ENCODE assay signal across 8 cellular contexts in genomic region chr2:237702439-237703397, GRCh38.
DNase-seq lines count a peak whose midpoint lies in the region; ATAC-seq and TF ChIP-seq lines count a peak whose summit lies in the region.

No MANE protein-coding gene starts in this region.

- H3K27ac ChIP-seq in esophagus (ENCODE audit: low read depth in 2 of 2, low read length in 1 of 2), result peak overlapping the region; percentile 73 to 83

- H3K9me3 Mint-ChIP-seq in WTC11, result no peaks in the 10 kb centered on the region
- no peaks in the 10 kb centered on the region for H3K9me3 Mint-ChIP-seq in naive thymus-derived CD8-positive, alpha-beta T cell

- no peak for TF ChIP-seq CTCF in WTC11 (IDR thresholded peaks at IDR 0.05)

- WGBS in esophagus, 2 donors, result 10 to 11% methylated on average over 17 of the region's 17 CpGs

- no peaks in the 10 kb centered on the region for H3K9me3 ChIP-seq in esophagus (ENCODE audit: control insufficient read depth in 2 of 2, insufficient read depth in 1 of 2, low read depth in 1 of 2, low read length in 1 of 2)

- peak overlapping the region; percentile 50 for H3K4me3 Mint-ChIP-seq in WTC11
- H3K4me3 Mint-ChIP-seq in naive thymus-derived CD8-positive, alpha-beta T cell, result peak overlapping the region; percentile 73 to 92 (median 83)

- H3K4me1 Mint-ChIP-seq in WTC11, result peaks cover 83% of the 10 kb centered on the region
- peaks cover 57 to 99% (median 96%) of the 10 kb centered on the region in 4 donors for H3K4me1 Mint-ChIP-seq in naive thymus-derived CD8-positive, alpha-beta T cell

- ATAC-seq in HG03354 (IDR thresholded peaks at IDR 0.05; ENCODE audit: poor library complexity, severe bottlenecking, unreplicated experiment) (peak; percentile 39), WTC11 (peak; percentile 71), HG03139 (IDR thresholded peaks at IDR 0.05; ENCODE audit: unreplicated experiment) (no peak)
- peak; percentile 25 to 31 for ATAC-seq in naive thymus-derived CD8-positive, alpha-beta T cell

- peak overlapping the region; percentile 99 for H3K27ac Mint-ChIP-seq in WTC11
- peak overlapping the region; percentile 88 to 97 (median 95) for H3K27ac Mint-ChIP-seq in naive thymus-derived CD8-positive, alpha-beta T cell

- POLR2A ChIA-PET in WTC11 (lab: Charles Lee), result interaction anchor here (0.8 to 1.0 kb wide), 2 partner anchors 9 to 10 kb away, joined by 3 read pairs; no protein-coding TSS in a partner anchor
- POLR2A ChIA-PET in naive thymus-derived CD8-positive, alpha-beta T cell (lab: Charles Lee), result interaction anchor here (0.5 to 1.8 kb wide), 6 partner anchors 9 to 509 kb away, joined by 3 to 14 read pairs (median 4); no protein-coding TSS in a partner anchor

- DNase-seq in AG08396 (ENCODE audit: low spot score), result peak; percentile 49
- peak; percentile 58 for DNase-seq in WTC11 (ENCODE audit: low spot score)
- DNase-seq in naive thymus-derived CD8-positive, alpha-beta T cell, result peak in 1 of 10 donors; percentile 39
- no peak for DNase-seq in superior temporal gyrus (ENCODE audit: extremely low spot score)
- no peak for DNase-seq in HT-29 (ENCODE audit: low spot score)

- H3K4me3 ChIP-seq in esophagus (ENCODE audit: low read depth in 1 of 2, low read length in 2 of 2), result no peak overlapping the region

- H3K36me3 ChIP-seq in esophagus (ENCODE audit: control insufficient read depth in 2 of 2, insufficient read depth in 2 of 2, low read length in 1 of 2), result peaks cover 0 to 4% of the 10 kb centered on the region in 2 donors

- CTCF ChIA-PET in WTC11 (lab: Charles Lee), result interaction anchor here (0.5 to 4.3 kb wide), 15 partner anchors 10 to 281 kb away, joined by 3 to 15 read pairs (median 5); no protein-coding TSS in a partner anchor

- no peaks in the 10 kb centered on the region for H3K27me3 ChIP-seq in esophagus (ENCODE audit: control insufficient read depth in 1 of 2, insufficient read depth in 2 of 2, low read length in 2 of 2)

- H3K36me3 Mint-ChIP-seq in WTC11, result no peaks in the 10 kb centered on the region
- peaks cover 0 to 5% (median 0%) of the 10 kb centered on the region in 3 donors for H3K36me3 Mint-ChIP-seq in naive thymus-derived CD8-positive, alpha-beta T cell

- no peaks in the 10 kb centered on the region for H3K27me3 Mint-ChIP-seq in WTC11 (ENCODE audit: low read depth)
- H3K27me3 Mint-ChIP-seq in naive thymus-derived CD8-positive, alpha-beta T cell, result no peaks in the 10 kb centered on the region

- H3K4me1 ChIP-seq in esophagus (ENCODE audit: control insufficient read depth in 2 of 2, insufficient read depth in 2 of 2, low read length in 1 of 2), result peaks cover 19 to 48% of the 10 kb centered on the region in 2 donors

TF ChIP-seq in WTC11, 78 proteins besides CTCF, POLR2A, EP300 and RAD21:
- TF ChIP-seq SMAD4 (CRISPR knock-in tag; IDR thresholded peaks at IDR 0.05) (no peak), NR3C1 (CRISPR knock-in tag; conservative IDR thresholded peaks at IDR 0.05; ENCODE audit: low read depth) (no peak), ZNF425 (CRISPR knock-in tag; conservative IDR thresholded peaks at IDR 0.05) (no peak), MXD4 (CRISPR knock-in tag; IDR thresholded peaks at IDR 0.05; ENCODE audit: borderline replicate concordance) (no peak), SP1 (CRISPR knock-in tag; conservative IDR thresholded peaks at IDR 0.05) (peak; percentile 45; the same call in 1 of the 2 replicates)

Comparison
In these comparisons a context has a peak if more than half of its experiments do, and no peak if none do; other contexts are left out.
1. DNase-seq: peak in AG08396 (single experiment) and WTC11 (single experiment); none in superior temporal gyrus (single experiment) and HT-29 (single experiment).